ENCODE assay signal across 1 cellular context in genomic region chr11:67420646-67421420, GRCh38.
TF ChIP-seq lines count a peak whose summit lies in the region.

No MANE protein-coding gene starts in this region.

TF ChIP-seq in HepG2, 621 proteins besides CTCF, POLR2A, EP300 and RAD21 (continued from another document):
- 0 out of 2 replicates have a peak, but pooled peaks have one; percentile 15 for TF ChIP-seq ZNF276 (CRISPR knock-in tag; IDR thresholded peaks at IDR 0.05; ENCODE audit: low read depth)
- no peak for TF ChIP-seq TCF7L2 (IDR thresholded peaks at IDR 0.05; ENCODE audit: low read depth, low read length)
- TF ChIP-seq PRDM4 (CRISPR knock-in tag; IDR thresholded peaks at IDR 0.05; ENCODE audit: borderline replicate concordance) = no peak
- no peak for TF ChIP-seq ZBTB46 (CRISPR knock-in tag; IDR thresholded peaks at IDR 0.05; ENCODE audit: borderline replicate concordance)
- 0 out of 2 replicates have a peak, but pooled peaks have one; percentile 62 for TF ChIP-seq LBX2 (CRISPR knock-in tag; IDR thresholded peaks at IDR 0.05; ENCODE audit: borderline replicate concordance)
- no peak for TF ChIP-seq MXD1 (CRISPR knock-in tag; IDR thresholded peaks at IDR 0.05)
- TF ChIP-seq SMYD3 (CRISPR knock-in tag; IDR thresholded peaks at IDR 0.05) = no peak
- no peak for TF ChIP-seq SP1 (IDR thresholded peaks at IDR 0.05)
- no peak for TF ChIP-seq SP1 (CRISPR knock-in tag; IDR thresholded peaks at IDR 0.05)
- TF ChIP-seq PHB2 (IDR thresholded peaks at IDR 0.05; ENCODE audit: partially characterized antibody) = no peak
- TF ChIP-seq ZNF160 (CRISPR knock-in tag; IDR thresholded peaks at IDR 0.05) = 0 out of 2 replicates have a peak, but pooled peaks have one; percentile 21
- TF ChIP-seq KAT7 (CRISPR knock-in tag; IDR thresholded peaks at IDR 0.05; ENCODE audit: borderline replicate concordance) = no peak
- TF ChIP-seq GMEB2 (CRISPR knock-in tag; IDR thresholded peaks at IDR 0.05; ENCODE audit: low read depth) = no peak
- no peak for TF ChIP-seq ZNF326 (CRISPR knock-in tag; IDR thresholded peaks at IDR 0.05; ENCODE audit: borderline replicate concordance)
- TF ChIP-seq ZBTB25 (CRISPR knock-in tag; IDR thresholded peaks at IDR 0.05) = no peak; the same call in 1 of the 2 replicates
- 0 out of 2 replicates have a peak, but pooled peaks have one; percentile 6 for TF ChIP-seq ETV5 (CRISPR knock-in tag; IDR thresholded peaks at IDR 0.05; ENCODE audit: borderline replicate concordance)
- TF ChIP-seq ZNF260 (CRISPR knock-in tag; IDR thresholded peaks at IDR 0.05; ENCODE audit: borderline replicate concordance, low read depth) = no peak
- no peak for TF ChIP-seq HNRNPK (IDR thresholded peaks at IDR 0.05; ENCODE audit: low read depth, low read length, poor library complexity, severe bottlenecking)
- TF ChIP-seq MEIS2 (CRISPR knock-in tag; IDR thresholded peaks at IDR 0.05) = peak; percentile 54; the same call in 1 of the 2 replicates
- TF ChIP-seq IKZF5 (CRISPR knock-in tag; IDR thresholded peaks at IDR 0.05) = peak; percentile 37; the same call in 1 of the 2 replicates
- no peak for TF ChIP-seq ZNF577 (CRISPR knock-in tag; IDR thresholded peaks at IDR 0.05; ENCODE audit: borderline replicate concordance, low read depth)
- no peak for TF ChIP-seq ZNF652 (CRISPR knock-in tag; IDR thresholded peaks at IDR 0.05; ENCODE audit: borderline replicate concordance, low read depth)
- no peak for TF ChIP-seq FOXK1 (CRISPR knock-in tag; IDR thresholded peaks at IDR 0.05; ENCODE audit: borderline replicate concordance, low read depth)
- TF ChIP-seq ZNF468 (CRISPR knock-in tag; IDR thresholded peaks at IDR 0.05) = no peak
- TF ChIP-seq ZNF431 (CRISPR knock-in tag; IDR thresholded peaks at IDR 0.05; ENCODE audit: borderline replicate concordance, low read depth) = no peak
- no peak for TF ChIP-seq ZNF451 (CRISPR knock-in tag; IDR thresholded peaks at IDR 0.05)
- no peak for TF ChIP-seq ZNF557 (CRISPR knock-in tag; IDR thresholded peaks at IDR 0.05)
- no peak for TF ChIP-seq ZNF850 (CRISPR knock-in tag; conservative IDR thresholded peaks at IDR 0.05)
- TF ChIP-seq NRL (CRISPR knock-in tag; IDR thresholded peaks at IDR 0.05; ENCODE audit: borderline replicate concordance) = no peak
- 0 out of 2 replicates have a peak, but pooled peaks have one; percentile 27 for TF ChIP-seq POLR2G (IDR thresholded peaks at IDR 0.05; ENCODE audit: low read depth, low read length)
- TF ChIP-seq FLYWCH1 (CRISPR knock-in tag; IDR thresholded peaks at IDR 0.05) = 0 out of 2 replicates have a peak, but pooled peaks have one; percentile 19
- TF ChIP-seq ZEB1 (IDR thresholded peaks at IDR 0.05; ENCODE audit: insufficient replicate concordance, low read depth) = no peak
- no peak for TF ChIP-seq RORA (CRISPR knock-in tag; IDR thresholded peaks at IDR 0.05)
- no peak for TF ChIP-seq THAP11 (CRISPR knock-in tag; IDR thresholded peaks at IDR 0.05)
- TF ChIP-seq CERS6 (CRISPR knock-in tag; IDR thresholded peaks at IDR 0.05) = no peak
- no peak for TF ChIP-seq PCBP2 (optimal IDR thresholded peaks at IDR 0.05; ENCODE audit: low read depth, low read length, poor library complexity, severe bottlenecking)
- no peak for TF ChIP-seq CHD2 (IDR thresholded peaks at IDR 0.05; ENCODE audit: low read depth, low read length)
- TF ChIP-seq TFDP1 (CRISPR knock-in tag; IDR thresholded peaks at IDR 0.05; ENCODE audit: borderline replicate concordance) = peak; percentile 64; the same call in 1 of the 2 replicates
- no peak for TF ChIP-seq HMGXB3 (CRISPR knock-in tag; IDR thresholded peaks at IDR 0.05; ENCODE audit: borderline replicate concordance)
- TF ChIP-seq TFDP2 (CRISPR knock-in tag; IDR thresholded peaks at IDR 0.05) = peak; percentile 40; the same call in 1 of the 2 replicates
- TF ChIP-seq TSC22D2 (CRISPR knock-in tag; IDR thresholded peaks at IDR 0.05; ENCODE audit: borderline replicate concordance) = no peak
